ENCODE assay signal across 8 cellular contexts in genomic region chr1:235105051-235106043, GRCh38. TPM values are rescaled to one million over a fixed set of nuclear protein-coding genes. Genes with fewer than 3 reads are reported as not detected.
DNase-seq lines count a peak whose midpoint lies in the region; ATAC-seq, FAIRE-seq and TF ChIP-seq lines count a peak whose summit lies in the region.

No MANE protein-coding gene starts in this region.

- DNase-seq in NCI-H748 (lab: John Stamatoyannopoulos, UW; ENCODE audit: unreplicated experiment) (peak; percentile 29), NCI-H748 treated with DMSO at 0.1 percent for 48 hours (lab: John Stamatoyannopoulos, UW) (no peak), GM23338 (ENCODE audit: low spot score) (no peak), NB4 (ENCODE audit: low read depth) (peak; percentile 52), bronchial epithelial cell (ENCODE audit: low read depth) (peak; percentile 34), GM03348 (ENCODE audit: low spot score) (no peak), HTR-8/SVneo (ENCODE audit: insufficient read length, low spot score) (no peak), heart right ventricle (no peak)

- no peak overlapping the region for H3K4me3 Mint-ChIP-seq in GM23338

- TF ChIP-seq CTCF in GM23338 (conservative IDR thresholded peaks at IDR 0.05; ENCODE audit: low read depth in 2 of 2) (no peak), NB4 (IDR thresholded peaks at IDR 0.05; ENCODE audit: low read depth, low read length) (no peak), bronchial epithelial cell (IDR thresholded peaks at IDR 0.05; ENCODE audit: insufficient read depth, low read length, severe bottlenecking) (no peak), heart right ventricle (IDR thresholded peaks at IDR 0.05) (no peak)

- H4K20me1 ChIP-seq in GM23338 (replicated peaks; ENCODE audit: insufficient read depth): no peaks in the 10 kb centered on the region; the same call in none of the 2 replicates

- H3K4me3 ChIP-seq in GM23338: peak overlapping the region; percentile 52; the same call in 1 of the 2 replicates
- no peak overlapping the region for H3K4me3 ChIP-seq in NB4 (ENCODE audit: low read depth, low read length)
- H3K4me3 ChIP-seq in bronchial epithelial cell (ENCODE audit: low read depth, low read length): no peak overlapping the region
- H3K4me3 ChIP-seq in heart right ventricle: peak overlapping the region in 1 of 10 donors; percentile 14

- no peaks in the 10 kb centered on the region for H3K9me2 ChIP-seq in GM23338 (ENCODE audit: insufficient read depth)

- H3K27me3 ChIP-seq in GM23338 (ENCODE audit: insufficient read depth): no peaks in the 10 kb centered on the region
- no peaks in the 10 kb centered on the region for H3K27me3 ChIP-seq in bronchial epithelial cell (ENCODE audit: control insufficient read depth, insufficient read depth, low read length)
- no peaks in the 10 kb centered on the region for H3K27me3 ChIP-seq in heart right ventricle

- peak overlapping the region; percentile 81; the same call in 1 of the 2 replicates for H3K4me2 ChIP-seq in GM23338

- H3K9me3 Mint-ChIP-seq in GM23338: no peaks in the 10 kb centered on the region

- H3K9me3 ChIP-seq in heart right ventricle: no peaks in the 10 kb centered on the region

- no peak overlapping the region for H2AFZ ChIP-seq in GM23338

- H3F3A ChIP-seq in GM23338 (replicated peaks; ENCODE audit: low read depth): peaks cover 31% of the 10 kb centered on the region

- 84 to 85% methylated on average over 12 of the region's 12 CpGs for WGBS in heart right ventricle, 2 donors

- TF ChIP-seq POLR2A in NB4 (IDR thresholded peaks at IDR 0.05; ENCODE audit: extremely low read depth, insufficient read length): no peak

- H3K27me3 Mint-ChIP-seq in GM23338 (ENCODE audit: insufficient read depth, low read depth, poor library complexity): peaks cover 10% of the 10 kb centered on the region

- ATAC-seq in GM23338 (peak; percentile 5), heart right ventricle (no peak)

- H3K4me1 ChIP-seq in GM23338 (ENCODE audit: insufficient read depth) (peaks cover 14% of the 10 kb centered on the region), heart right ventricle (peaks cover 3 to 10% (median 6%) of the 10 kb centered on the region in 9 donors)

- H3K36me3 Mint-ChIP-seq in GM23338 (ENCODE audit: low read depth): peaks cover 26% of the 10 kb centered on the region

- intact Hi-C loops in heart right ventricle (cut with DNase I): loop anchor here in 5 of 10 donors (2.0 to 10.0 kb wide), 3 partner anchors 309 to 312 kb away; no protein-coding TSS in a partner anchor

- no peak overlapping the region for H3K27ac Mint-ChIP-seq in GM23338

- no peaks in the 10 kb centered on the region; the same call in 1 of the 2 replicates for H3K79me2 ChIP-seq in GM23338 (replicated peaks; ENCODE audit: insufficient read depth)

- H3K36me3 ChIP-seq in GM23338 (ENCODE audit: insufficient read depth): peaks cover 10% of the 10 kb centered on the region
- H3K36me3 ChIP-seq in bronchial epithelial cell (ENCODE audit: control insufficient read depth, insufficient read depth, low read length): peaks cover 13% of the 10 kb centered on the region
- H3K36me3 ChIP-seq in heart right ventricle: peaks cover 0 to 37% (median 14%) of the 10 kb centered on the region in 9 donors

- H3K4me1 Mint-ChIP-seq in GM23338: peaks cover 15% of the 10 kb centered on the region; the same call in 2 of the 3 replicates

- FAIRE-seq in bronchial epithelial cell (lab: Jason Lieb, UNC): no peak
- FAIRE-seq in HTR-8/SVneo (lab: Jason Lieb, UNC): no peak

- H3K27ac ChIP-seq in GM23338 (ENCODE audit: low read depth): peak overlapping the region; percentile 6; the same call in 1 of the 2 replicates
- H3K27ac ChIP-seq in heart right ventricle: no peak overlapping the region

TF ChIP-seq in GM23338, 12 proteins besides CTCF, POLR2A, EP300 and RAD21:
- TF ChIP-seq, protein P1, sequence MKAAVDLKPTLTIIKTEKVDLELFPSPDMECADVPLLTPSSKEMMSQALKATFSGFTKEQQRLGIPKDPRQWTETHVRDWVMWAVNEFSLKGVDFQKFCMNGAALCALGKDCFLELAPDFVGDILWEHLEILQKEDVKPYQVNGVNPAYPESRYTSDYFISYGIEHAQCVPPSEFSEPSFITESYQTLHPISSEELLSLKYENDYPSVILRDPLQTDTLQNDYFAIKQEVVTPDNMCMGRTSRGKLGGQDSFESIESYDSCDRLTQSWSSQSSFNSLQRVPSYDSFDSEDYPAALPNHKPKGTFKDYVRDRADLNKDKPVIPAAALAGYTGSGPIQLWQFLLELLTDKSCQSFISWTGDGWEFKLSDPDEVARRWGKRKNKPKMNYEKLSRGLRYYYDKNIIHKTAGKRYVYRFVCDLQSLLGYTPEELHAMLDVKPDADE (IDR thresholded peaks at IDR 0.05): no peak
- TF ChIP-seq, protein P2, sequence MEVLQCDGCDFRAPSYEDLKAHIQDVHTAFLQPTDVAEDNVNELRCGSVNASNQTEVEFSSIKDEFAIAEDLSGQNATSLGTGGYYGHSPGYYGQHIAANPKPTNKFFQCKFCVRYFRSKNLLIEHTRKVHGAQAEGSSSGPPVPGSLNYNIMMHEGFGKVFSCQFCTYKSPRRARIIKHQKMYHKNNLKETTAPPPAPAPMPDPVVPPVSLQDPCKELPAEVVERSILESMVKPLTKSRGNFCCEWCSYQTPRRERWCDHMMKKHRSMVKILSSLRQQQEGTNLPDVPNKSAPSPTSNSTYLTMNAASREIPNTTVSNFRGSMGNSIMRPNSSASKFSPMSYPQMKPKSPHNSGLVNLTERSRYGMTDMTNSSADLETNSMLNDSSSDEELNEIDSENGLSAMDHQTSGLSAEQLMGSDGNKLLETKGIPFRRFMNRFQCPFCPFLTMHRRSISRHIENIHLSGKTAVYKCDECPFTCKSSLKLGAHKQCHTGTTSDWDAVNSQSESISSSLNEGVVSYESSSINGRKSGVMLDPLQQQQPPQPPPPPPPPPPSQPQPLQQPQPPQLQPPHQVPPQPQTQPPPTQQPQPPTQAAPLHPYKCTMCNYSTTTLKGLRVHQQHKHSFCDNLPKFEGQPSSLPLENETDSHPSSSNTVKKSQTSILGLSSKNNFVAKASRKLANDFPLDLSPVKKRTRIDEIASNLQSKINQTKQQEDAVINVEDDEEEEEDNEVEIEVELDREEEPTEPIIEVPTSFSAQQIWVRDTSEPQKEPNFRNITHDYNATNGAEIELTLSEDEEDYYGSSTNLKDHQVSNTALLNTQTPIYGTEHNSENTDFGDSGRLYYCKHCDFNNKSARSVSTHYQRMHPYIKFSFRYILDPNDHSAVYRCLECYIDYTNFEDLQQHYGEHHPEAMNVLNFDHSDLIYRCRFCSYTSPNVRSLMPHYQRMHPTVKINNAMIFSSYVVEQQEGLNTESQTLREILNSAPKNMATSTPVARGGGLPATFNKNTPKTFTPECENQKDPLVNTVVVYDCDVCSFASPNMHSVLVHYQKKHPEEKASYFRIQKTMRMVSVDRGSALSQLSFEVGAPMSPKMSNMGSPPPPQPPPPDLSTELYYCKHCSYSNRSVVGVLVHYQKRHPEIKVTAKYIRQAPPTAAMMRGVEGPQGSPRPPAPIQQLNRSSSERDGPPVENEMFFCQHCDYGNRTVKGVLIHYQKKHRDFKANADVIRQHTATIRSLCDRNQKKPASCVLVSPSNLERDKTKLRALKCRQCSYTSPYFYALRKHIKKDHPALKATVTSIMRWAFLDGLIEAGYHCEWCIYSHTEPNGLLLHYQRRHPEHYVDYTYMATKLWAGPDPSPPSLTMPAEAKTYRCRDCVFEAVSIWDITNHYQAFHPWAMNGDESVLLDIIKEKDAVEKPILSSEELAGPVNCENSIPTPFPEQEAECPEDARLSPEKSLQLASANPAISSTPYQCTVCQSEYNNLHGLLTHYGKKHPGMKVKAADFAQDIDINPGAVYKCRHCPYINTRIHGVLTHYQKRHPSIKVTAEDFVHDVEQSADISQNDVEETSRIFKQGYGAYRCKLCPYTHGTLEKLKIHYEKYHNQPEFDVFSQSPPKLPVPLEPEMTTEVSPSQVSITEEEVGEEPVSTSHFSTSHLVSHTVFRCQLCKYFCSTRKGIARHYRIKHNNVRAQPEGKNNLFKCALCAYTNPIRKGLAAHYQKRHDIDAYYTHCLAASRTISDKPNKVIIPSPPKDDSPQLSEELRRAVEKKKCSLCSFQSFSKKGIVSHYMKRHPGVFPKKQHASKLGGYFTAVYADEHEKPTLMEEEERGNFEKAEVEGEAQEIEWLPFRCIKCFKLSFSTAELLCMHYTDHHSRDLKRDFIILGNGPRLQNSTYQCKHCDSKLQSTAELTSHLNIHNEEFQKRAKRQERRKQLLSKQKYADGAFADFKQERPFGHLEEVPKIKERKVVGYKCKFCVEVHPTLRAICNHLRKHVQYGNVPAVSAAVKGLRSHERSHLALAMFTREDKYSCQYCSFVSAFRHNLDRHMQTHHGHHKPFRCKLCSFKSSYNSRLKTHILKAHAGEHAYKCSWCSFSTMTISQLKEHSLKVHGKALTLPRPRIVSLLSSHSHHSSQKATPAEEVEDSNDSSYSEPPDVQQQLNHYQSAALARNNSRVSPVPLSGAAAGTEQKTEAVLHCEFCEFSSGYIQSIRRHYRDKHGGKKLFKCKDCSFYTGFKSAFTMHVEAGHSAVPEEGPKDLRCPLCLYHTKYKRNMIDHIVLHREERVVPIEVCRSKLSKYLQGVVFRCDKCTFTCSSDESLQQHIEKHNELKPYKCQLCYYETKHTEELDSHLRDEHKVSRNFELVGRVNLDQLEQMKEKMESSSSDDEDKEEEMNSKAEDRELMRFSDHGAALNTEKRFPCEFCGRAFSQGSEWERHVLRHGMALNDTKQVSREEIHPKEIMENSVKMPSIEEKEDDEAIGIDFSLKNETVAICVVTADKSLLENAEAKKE (CRISPR knock-in tag; IDR thresholded peaks at IDR 0.05): no peak
- no peak for TF ChIP-seq JUNB (IDR thresholded peaks at IDR 0.05; ENCODE audit: unreplicated experiment)

RNA-seq across cellular contexts. Expression of gene TOMM20, which starts 23.3 kb away (rescaled TPM):
- 138 and 159 TPM in 2 replicates for total RNA-seq in GM23338 (2014; rRNA removed; shearing (Covaris generic))
- polyA plus RNA-seq in GM23338 (2016; fragmentation: Nextera tagmentation; extraction: Ambion mirVana) (116 and 138 TPM in 2 replicates), heart right ventricle (10 to 100 TPM; 40.0 to 54.4 TPM)
- total RNA-seq in bronchial epithelial cell (63.6 and 99.0 TPM in 2 replicates), heart right ventricle (100 to 1,000 TPM in 3 of 10 donors, 10 to 100 TPM in 7; 85.0 to 113 (median 94.6) TPM)

RNA-seq across cellular contexts. Expression of gene RBM34, which starts 55.7 kb away (rescaled TPM):
- total RNA-seq in GM23338 (2014; rRNA removed; shearing (Covaris generic)): 51.8 and 55.1 TPM in 2 replicates
- 177 and 197 TPM in 2 replicates for polyA plus RNA-seq in GM23338 (2016; fragmentation: Nextera tagmentation; extraction: Ambion mirVana)
- 60.6 and 63.4 TPM in 2 replicates for total RNA-seq in bronchial epithelial cell
- total RNA-seq in heart right ventricle: 10 to 100 TPM; 41.5 to 61.6 (median 50.4) TPM
- 100 to 1,000 TPM in 1 of 2 donors, 10 to 100 TPM in 1; 67.0 to 139 TPM for polyA plus RNA-seq in heart right ventricle

Comparison
In these comparisons a context has a peak if more than half of its experiments do, and no peak if none do; other contexts are left out.
1. DNase-seq: peak in NCI-H748 (single experiment), NB4 (single experiment) and bronchial epithelial cell (single experiment); none in NCI-H748 treated with DMSO at 0.1 percent for 48 hours (single experiment), GM23338 (single experiment), GM03348 (single experiment), HTR-8/SVneo (single experiment) and heart right ventricle (0 of 2).